In the genomic region with DNA sequence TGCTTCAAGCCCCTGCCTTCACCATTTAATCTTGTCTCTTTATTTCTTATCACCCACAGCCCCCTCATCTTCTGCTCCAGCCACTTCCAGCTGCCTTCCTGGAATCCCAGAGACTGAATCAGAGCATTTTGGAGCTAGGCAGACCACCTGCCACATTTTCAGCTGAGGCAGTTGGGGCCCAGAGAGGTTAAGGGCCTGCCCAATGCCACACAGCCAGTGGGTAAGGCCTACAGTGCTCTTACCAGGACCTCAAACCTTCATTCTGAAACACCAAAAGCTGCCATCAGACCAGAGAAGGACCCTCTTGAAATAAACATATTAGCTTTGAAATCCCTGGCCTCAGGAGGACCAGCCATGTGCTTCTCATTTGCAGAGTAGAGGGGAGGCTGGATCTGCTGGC, we compare ENCODE assay signal across 27 cellular contexts. TPM values are rescaled to one million over a fixed set of nuclear protein-coding genes. Genes with fewer than 3 reads are reported as not detected.
"Had no signal": no experiment of that assay in that cellular context is flagged by ENCODE, and none has a peak within 500 bp of the region (broad histone marks: within the 10 kb centered on the region; RNA-seq: fewer than 3 reads in every experiment).

No MANE protein-coding gene starts in this region.

- H3K4me1 ChIP-seq: left lung, pancreas, prostate gland, thyroid gland, upper lobe of right lung had no signal

- H3K4me3 ChIP-seq: left lung, lower lobe of right lung, pancreas, prostate gland, sigmoid colon, testis, thyroid gland, upper lobe of right lung had no signal

- DNase-seq: hypothalamus; immature natural killer cell; kidney; left colon; left lung; lower lobe of right lung; naive thymus-derived CD8-positive, alpha-beta T cell; nucleus accumbens; pancreas; retina; right cardiac atrium; sigmoid colon; small intestine; stimulated activated CD4-positive, alpha-beta T cell treated with anti-CD3 and anti-CD28 coated beads, Interleukin-1b, Interleukin-23, amount 100 ng/mL, for 48 hours; stimulated activated CD4-positive, alpha-beta T cell treated with anti-CD3 and anti-CD28 coated beads, Interleukin-2, amount 100 ng/mL, for 48 hours; stimulated activated CD4-positive, alpha-beta T cell treated with anti-CD3 and anti-CD28 coated beads, Interleukin-4, amount 100 ng/mL, for 4 hours; stimulated activated CD8-positive, alpha-beta memory T cell treated with anti-CD3 and anti-CD28 coated beads, Interleukin-4, amount 100 ng/mL, for 48 hours; stimulated activated naive CD4-positive, alpha-beta T cell treated with Interleukin-2 at 50 U/mL for 16 hours; stimulated activated naive CD8-positive, alpha-beta T cell treated with anti-CD3 and anti-CD28 coated beads, Interleukin-15, amount 100 ng/mL, for 72 hours; testis; thyroid gland; trophoblast cell; upper lobe of right lung had no signal

- H3K27me3 ChIP-seq: testis had no signal

- H3K36me3 ChIP-seq: left lung, lower lobe of right lung, pancreas, prostate gland, sigmoid colon, thyroid gland, upper lobe of right lung had no signal

- H3K9me3 ChIP-seq: left lung, lower lobe of right lung, pancreas, prostate gland, sigmoid colon, testis, thyroid gland, upper lobe of right lung had no signal

- H3K27ac ChIP-seq: left lung, lower lobe of right lung, pancreas, prostate gland, sigmoid colon, testis, thyroid gland, upper lobe of right lung had no signal

RNA-seq across cellular contexts. Expression of a gene that starts 17.6 kb away (rescaled TPM):
- total RNA-seq: liver; lower lobe of right lung; naive thymus-derived CD8-positive, alpha-beta T cell had no signal
- polyA plus RNA-seq: immature natural killer cell; liver; naive thymus-derived CD8-positive, alpha-beta T cell had no signal

RNA-seq across cellular contexts. Expression of a gene that starts 20.4 kb away (rescaled TPM):
- total RNA-seq: kidney; left colon; left lung; liver; lower lobe of right lung; mucosa of gallbladder; naive thymus-derived CD8-positive, alpha-beta T cell; neural crest cell; pancreas; right cardiac atrium; upper lobe of right lung had no signal
- polyA plus RNA-seq: immature natural killer cell; liver; naive thymus-derived CD8-positive, alpha-beta T cell; pancreas; right cardiac atrium; small intestine had no signal
